20 cellular contexts compared by ENCODE assay signal in the genomic region with DNA sequence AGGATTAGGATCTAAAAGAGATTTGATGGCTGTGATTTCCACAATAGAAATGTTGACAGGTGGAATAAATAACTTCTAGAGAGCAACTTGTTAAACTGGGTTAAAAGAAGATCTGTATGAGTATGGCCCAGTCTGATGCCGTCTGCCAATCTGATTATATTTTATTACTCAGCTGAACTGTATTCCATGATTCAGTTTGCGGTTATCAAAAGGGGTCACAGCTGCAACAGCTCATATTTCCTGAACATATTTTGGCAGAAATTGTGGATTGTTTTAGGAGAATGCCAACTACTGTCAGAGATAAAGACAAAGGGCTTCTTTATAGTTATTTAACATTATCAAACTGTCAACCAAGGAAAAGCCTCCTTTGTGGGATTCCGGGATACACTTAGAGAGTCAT.
DNase-seq lines count a peak whose midpoint lies in the region; ATAC-seq and TF ChIP-seq lines count a peak whose summit lies in the region.
"Had no signal": no experiment of that assay in that cellular context is flagged by ENCODE, and none has a peak within 500 bp of the region (broad histone marks: within the 10 kb centered on the region; RNA-seq: fewer than 3 reads in every experiment).

No MANE protein-coding gene starts in this region.

- no peaks in the 10 kb centered on the region for H3K27me3 ChIP-seq in MG63
- H3K27me3 ChIP-seq in mammary epithelial cell (ENCODE audit: insufficient read depth, low read length) = no peaks in the 10 kb centered on the region
- no peaks in the 10 kb centered on the region for H3K27me3 ChIP-seq in body of pancreas
- H3K27me3 ChIP-seq in mesendoderm (ENCODE audit: insufficient read depth, low read length, poor library complexity) = no peaks in the 10 kb centered on the region
- H3K27me3 ChIP-seq: SJSA1 had no signal

- H3K4me1 ChIP-seq in mammary epithelial cell (ENCODE audit: insufficient read depth, low read length) = no peaks in the 10 kb centered on the region
- no peaks in the 10 kb centered on the region for H3K4me1 ChIP-seq in body of pancreas
- no peaks in the 10 kb centered on the region for H3K4me1 ChIP-seq in mesendoderm (ENCODE audit: control insufficient read depth, low read depth, low read length)
- H3K4me1 ChIP-seq: A549, SJSA1 had no signal

- DNase-seq in A172 (ENCODE audit: low spot score) = peak; percentile 12
- peak; percentile 6 for DNase-seq in MG63
- peak; percentile 67 for DNase-seq in mammary epithelial cell
- DNase-seq in lung microvascular endothelial cell (ENCODE audit: low read depth in 2 of 2) = peak; percentile 1 to 64
- no peak for DNase-seq in AG08395 (ENCODE audit: low spot score)
- DNase-seq in 8988T = no peak
- no peak for DNase-seq in body of pancreas
- DNase-seq in mesendoderm = no peak
- DNase-seq: DMS 273 treated with DMSO at 0.1 percent for 48 hours, GOT3, NCI-H1092, NCI-H1694, NCI-H2107, NCI-H345, NCI-H526 treated with DMSO at 0.1 percent for 48 hours, RPMI8226 had no signal

- in situ Hi-C loops in mammary epithelial cell (cut with MboI; ENCODE audit: low sequenced_read_pairs in 2 of 2) = no loop called here

- H2BK120ac ChIP-seq in mesendoderm (ENCODE audit: low read depth, low read length) = no peak overlapping the region

- H3K4me3 ChIP-seq in MG63 (no peak overlapping the region), mammary epithelial cell (replicated peaks in 1 of 3; ENCODE audit: insufficient read depth in 1 of 3, low read depth in 2 of 3, low read length in 3 of 3) (no peak overlapping the region), body of pancreas (no peak overlapping the region), mesendoderm (ENCODE audit: low read length) (no peak overlapping the region)
- H3K4me3 ChIP-seq: A549, K562, SJSA1 had no signal

- H3K36me3 ChIP-seq in MG63 = no peaks in the 10 kb centered on the region
- H3K36me3 ChIP-seq in mammary epithelial cell (ENCODE audit: insufficient read depth, low read length) = no peaks in the 10 kb centered on the region
- H3K36me3 ChIP-seq in body of pancreas (replicated peaks in 1 of 2; ENCODE audit: insufficient read depth in 1 of 2, low read depth in 2 of 2) = no peaks in the 10 kb centered on the region
- no peaks in the 10 kb centered on the region for H3K36me3 ChIP-seq in mesendoderm (ENCODE audit: control insufficient read depth, insufficient read depth, low read length)
- H3K36me3 ChIP-seq: SJSA1 had no signal

- TF ChIP-seq POLR2A in body of pancreas (IDR thresholded peaks at IDR 0.05) = no peak

- no peak for ATAC-seq in body of pancreas
- ATAC-seq: A549, K562 had no signal

- no TSS peak for BruUV-seq in mammary epithelial cell (replicated peaks; lab: Mats Ljungman, UMichigan)

- intact Hi-C loops in mammary epithelial cell (cut with micrococcal nuclease) (no loop called here), body of pancreas (cut with DNase I) (no loop called here)

- no peak overlapping the region for H2AK5ac ChIP-seq in mesendoderm (ENCODE audit: low read length)

- H3K23ac ChIP-seq in mesendoderm (ENCODE audit: low read length) = no peak overlapping the region

- H2AFZ ChIP-seq in mammary epithelial cell (ENCODE audit: low read depth, low read length) = no peak overlapping the region

- H4K5ac ChIP-seq in mesendoderm (ENCODE audit: low read length) = no peak overlapping the region

- no peaks in the 10 kb centered on the region for H4K20me1 ChIP-seq in mammary epithelial cell (ENCODE audit: insufficient read depth, low read length)

- H3K9ac ChIP-seq in mammary epithelial cell (ENCODE audit: insufficient read depth, low read length) (no peak overlapping the region), mesendoderm (ENCODE audit: low read length) (no peak overlapping the region)

- dilution Hi-C loops in mammary epithelial cell (cut with HindIII; ENCODE audit: low sequenced_read_pairs) = no loop called here

- H3K27ac ChIP-seq in mammary epithelial cell (ENCODE audit: insufficient read depth, low read depth, low read length) (no peak overlapping the region), body of pancreas (no peak overlapping the region), mesendoderm (ENCODE audit: low read depth, low read length) (no peak overlapping the region)
- H3K27ac ChIP-seq: A549, C4-2B, SJSA1 had no signal

- H3K9me3 ChIP-seq in MG63 (no peaks in the 10 kb centered on the region), mammary epithelial cell (replicated peaks; ENCODE audit: insufficient read depth, low read length) (no peaks in the 10 kb centered on the region), body of pancreas (no peaks in the 10 kb centered on the region)
- H3K9me3 ChIP-seq: A549, SJSA1 had no signal

- H3K4ac ChIP-seq in mesendoderm (ENCODE audit: low read depth, low read length) = no peak overlapping the region

- CTCF ChIA-PET in mammary epithelial cell (lab: Charles Lee; ENCODE audit: low non-redundant PET) = no interaction called here

- H3K56ac ChIP-seq in mesendoderm (ENCODE audit: low read length) = no peak overlapping the region

- H3K4me2 ChIP-seq in mammary epithelial cell (ENCODE audit: insufficient read depth, low read depth, low read length) (no peak overlapping the region), mesendoderm (ENCODE audit: low read length) (no peak overlapping the region)
- H3K4me2 ChIP-seq: A549 had no signal

- H3K79me2 ChIP-seq in mammary epithelial cell (ENCODE audit: insufficient read depth, low read length) = no peaks in the 10 kb centered on the region
- no peaks in the 10 kb centered on the region for H3K79me2 ChIP-seq in mesendoderm (ENCODE audit: control insufficient read depth, insufficient read depth, low read length)

- WGBS in mammary epithelial cell (ENCODE audit: low coverage, missing lambda C conversion rate) = 4% methylated on average over 3 of the region's 3 CpGs
- 55 to 63% methylated on average over 3 of the region's 3 CpGs for WGBS in body of pancreas, 2 donors
- WGBS in mesendoderm (ENCODE audit: extremely low coverage, insufficient coverage, low lambda C conversion rate) = no CpG with 5 or more reads among the region's 3 CpGs

- TF ChIP-seq CTCF in mammary epithelial cell (conservative IDR thresholded peaks at IDR 0.05 in 1 of 2, IDR thresholded peaks at IDR 0.05 in 1 of 2; ENCODE audit: extremely low read depth in 1 of 2, insufficient read depth in 1 of 2, low read depth in 1 of 2, low read length in 2 of 2) (no peak), body of pancreas (IDR thresholded peaks at IDR 0.05) (no peak)

- no peak overlapping the region for H2BK5ac ChIP-seq in mesendoderm (ENCODE audit: low read length)

- H2BK15ac ChIP-seq in mesendoderm (replicated peaks; ENCODE audit: low read depth) = no peak overlapping the region

- no peak overlapping the region for H3K18ac ChIP-seq in mesendoderm (ENCODE audit: low read length)

- no peaks in the 10 kb centered on the region for H3K79me1 ChIP-seq in mesendoderm (ENCODE audit: low read length)

- H4K8ac ChIP-seq in mesendoderm (ENCODE audit: low read depth, low read length) = no peak overlapping the region

Comparison
In these comparisons a context has a peak if more than half of its experiments do, and no peak if none do; other contexts are left out.
1. DNase-seq: peak in A172 (single experiment), MG63 (single experiment), mammary epithelial cell (single experiment) and lung microvascular endothelial cell (2 of 2); none in AG08395 (single experiment), 8988T (single experiment), body of pancreas (0 of 4) and mesendoderm (single experiment).